Comparison of ENCODE assay signal across 8 cellular contexts in the genomic region with DNA sequence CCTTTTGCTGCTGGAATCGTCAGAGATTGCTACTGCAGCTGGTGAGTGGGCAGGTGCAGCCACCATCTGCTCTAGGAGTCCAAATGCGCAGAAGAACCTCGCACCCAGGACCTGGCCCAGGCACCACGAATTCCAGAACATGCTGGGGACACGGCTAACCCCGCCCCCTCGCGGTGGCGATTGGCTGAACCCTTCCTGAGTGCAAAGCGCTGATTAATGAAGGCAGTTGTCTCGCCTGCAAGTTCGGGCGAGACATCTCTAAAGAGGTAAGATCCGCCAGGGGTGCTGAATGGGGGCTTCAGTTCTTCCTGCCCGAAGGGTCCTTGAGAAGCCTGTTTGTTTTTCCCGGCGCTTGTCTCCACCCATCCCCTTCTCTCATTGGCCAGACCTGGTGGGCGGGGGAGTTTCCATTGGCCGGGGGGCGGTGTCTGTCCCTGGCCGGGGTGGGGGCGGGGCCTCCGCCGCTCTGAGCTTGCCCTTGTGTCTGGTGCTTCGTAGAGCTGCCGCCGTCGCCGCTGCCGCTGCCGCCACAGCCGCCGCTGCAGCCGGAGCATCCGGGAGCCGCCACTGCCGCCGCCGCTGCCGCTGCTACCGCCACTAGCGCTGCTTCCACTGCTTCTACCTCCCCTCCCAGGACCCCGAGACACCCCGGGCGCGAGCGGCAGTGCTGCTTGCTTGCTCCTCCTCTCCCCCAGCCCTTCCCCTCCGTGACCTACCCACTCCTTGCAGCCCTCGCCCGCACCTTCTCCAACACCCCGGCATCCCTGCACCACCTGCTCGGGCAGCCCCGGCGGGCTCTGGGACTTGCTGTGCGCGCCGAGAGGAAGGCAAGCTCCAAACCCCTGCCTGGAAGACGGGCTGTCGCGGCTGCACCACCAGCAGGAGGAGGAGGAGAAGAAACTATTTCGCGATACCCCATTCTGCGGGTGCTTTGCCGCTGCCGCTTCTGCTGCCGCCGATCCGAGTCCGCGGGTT. TPM values are rescaled to one million over a fixed set of nuclear protein-coding genes. Genes with fewer than 3 reads are reported as not detected.
DNase-seq lines count a peak whose midpoint lies in the region; ATAC-seq and TF ChIP-seq lines count a peak whose summit lies in the region.

CADM2 (plus strand) TSS at position 495 of the 975 bp plus-strand sequence.

- ATAC-seq in HG02798 (IDR thresholded peaks at IDR 0.05; ENCODE audit: poor library complexity, unreplicated experiment), result peak; percentile 98
- peak; percentile 94 to 95 for ATAC-seq in gastrocnemius medialis

- H3K9me3 ChIP-seq in WERI-Rb-1 (ENCODE audit: severe bottlenecking) (no peaks in the 10 kb centered on the region), mammary epithelial cell (replicated peaks; ENCODE audit: insufficient read depth, low read length) (no peaks in the 10 kb centered on the region), iPS-15b (ENCODE audit: control insufficient read depth, insufficient read depth, low read length) (no peaks in the 10 kb centered on the region), gastrocnemius medialis (no peaks in the 10 kb centered on the region)

- H2AFZ ChIP-seq in mammary epithelial cell (ENCODE audit: low read depth, low read length), result peak within 1 kb of the TSS; percentile 94

- dilution Hi-C loops in mammary epithelial cell (cut with HindIII; ENCODE audit: low sequenced_read_pairs), result no loop called here

- H3K4me2 ChIP-seq in mammary epithelial cell (ENCODE audit: insufficient read depth, low read depth, low read length), result peak within 1 kb of the TSS; percentile 100

- H3K4me1 ChIP-seq in mammary epithelial cell (ENCODE audit: insufficient read depth, low read length) (peaks cover 9% of the 10 kb centered on the region), iPS-15b (ENCODE audit: control insufficient read depth, insufficient read depth, low read length) (peaks cover 9% of the 10 kb centered on the region), gastrocnemius medialis (peaks cover 12 to 21% of the 10 kb centered on the region in 2 donors)

- no TSS peak for BruUV-seq in mammary epithelial cell (replicated peaks; lab: Mats Ljungman, UMichigan)

- CTCF ChIA-PET in mammary epithelial cell (lab: Charles Lee; ENCODE audit: low non-redundant PET), result no interaction called here

- H3K79me2 ChIP-seq in mammary epithelial cell (ENCODE audit: insufficient read depth, low read length), result no peaks in the 10 kb centered on the region

- 5% methylated on average over 14 of the region's 70 CpGs for whole genome bisulfite sequencing in mammary epithelial cell (ENCODE audit: low coverage, missing lambda C conversion rate)

- H3K27me3 ChIP-seq in WERI-Rb-1 (ENCODE audit: insufficient read depth, low read depth, severe bottlenecking) (no peaks in the 10 kb centered on the region), mammary epithelial cell (ENCODE audit: insufficient read depth, low read length) (peaks cover 3% of the 10 kb centered on the region), iPS-15b (ENCODE audit: control insufficient read depth, insufficient read depth, low read length) (peaks cover 11% of the 10 kb centered on the region), gastrocnemius medialis (peaks cover 0 to 20% (median 8%) of the 10 kb centered on the region in 3 donors)

- H3K36me3 ChIP-seq in WERI-Rb-1 (no peaks in the 10 kb centered on the region), mammary epithelial cell (ENCODE audit: insufficient read depth, low read length) (no peaks in the 10 kb centered on the region), iPS-15b (ENCODE audit: control insufficient read depth, insufficient read depth, low read length) (no peaks in the 10 kb centered on the region), gastrocnemius medialis (no peaks in the 10 kb centered on the region)

- intact Hi-C loops in mammary epithelial cell (cut with micrococcal nuclease), result no loop called here
- intact Hi-C loops in gastrocnemius medialis (cut with DNase I; ENCODE audit: low total_unique reads), result no loop called here

- in situ Hi-C loops in GM13976 (cut with MboI; ENCODE audit: low sequenced_read_pairs, unreplicated experiment) (no loop called here), mammary epithelial cell (cut with MboI; ENCODE audit: low sequenced_read_pairs in 2 of 2) (no loop called here), gastrocnemius medialis (cut with MboI; ENCODE audit: low sequenced_read_pairs in 4 of 4) (no loop called here)

- TF ChIP-seq CTCF in GM13976 (IDR thresholded peaks at IDR 0.05; ENCODE audit: borderline replicate concordance, control extremely low read depth, extremely low read depth, insufficient read depth, missing control alignments) (no peak), WERI-Rb-1 (IDR thresholded peaks at IDR 0.05; ENCODE audit: low read depth, low read length) (0 out of 2 replicates have a peak, but pooled peaks have one; percentile 23), mammary epithelial cell (conservative IDR thresholded peaks at IDR 0.05 in 1 of 2, IDR thresholded peaks at IDR 0.05 in 1 of 2; ENCODE audit: extremely low read depth in 1 of 2, insufficient read depth in 1 of 2, low read depth in 1 of 2, low read length in 2 of 2) (peak in 1 of 2 donors; percentile 22), gastrocnemius medialis (IDR thresholded peaks at IDR 0.05 in 4 of 5, conservative IDR thresholded peaks at IDR 0.05 in 1 of 5) (peak in 3 of 5 experiments; percentile 25 to 53 (median 42))

- H3K9ac ChIP-seq in mammary epithelial cell (ENCODE audit: insufficient read depth, low read length) (no peak within 1 kb of the TSS), iPS-15b (ENCODE audit: low read depth, low read length) (peak within 1 kb of the TSS; percentile 73)

- DNase-seq in GM13976 (ENCODE audit: low spot score) (peak; percentile 93), NCI-H1694 (lab: John Stamatoyannopoulos, UW) (peak; percentile 39), WERI-Rb-1 (peak; percentile 94), mammary epithelial cell (peak; percentile 75), gastrocnemius medialis (peak; percentile 86 to 93), HT-29 (ENCODE audit: low spot score) (no peak)

- H4K20me1 ChIP-seq in mammary epithelial cell (ENCODE audit: insufficient read depth, low read length), result no peaks in the 10 kb centered on the region

- peak within 1 kb of the TSS; percentile 62 for H3K4me3 ChIP-seq in WERI-Rb-1 (ENCODE audit: low read depth, low read length)
- peak within 1 kb of the TSS; percentile 57 to 64 (median 58) for H3K4me3 ChIP-seq in mammary epithelial cell (replicated peaks in 1 of 3; ENCODE audit: insufficient read depth in 1 of 3, low read depth in 2 of 3, low read length in 3 of 3)
- peak within 1 kb of the TSS; percentile 84 for H3K4me3 ChIP-seq in iPS-15b (ENCODE audit: low read depth, low read length)
- H3K4me3 ChIP-seq in gastrocnemius medialis, result peak within 1 kb of the TSS; percentile 68 to 93 (median 80)

- TF ChIP-seq POLR2A in gastrocnemius medialis (IDR thresholded peaks at IDR 0.05), result peak; percentile 60 to 81

- H3K27ac ChIP-seq in WERI-Rb-1, result no peak within 1 kb of the TSS
- no peak within 1 kb of the TSS for H3K27ac ChIP-seq in mammary epithelial cell (ENCODE audit: insufficient read depth, low read depth, low read length)
- H3K27ac ChIP-seq in gastrocnemius medialis, result peak within 1 kb of the TSS; percentile 78 to 84 (median 82)

RNA-seq across cellular contexts. Expression of gene CADM2, which starts in this region (rescaled TPM):
- total RNA-seq in mammary epithelial cell (not detected), gastrocnemius medialis (1 to 10 TPM; 2.7 to 9.0 (median 6.0) TPM)
- polyA plus RNA-seq in mammary epithelial cell, result not detected
- not detected for polyA minus RNA-seq in mammary epithelial cell
- not detected in 2 replicates for total RNA-seq in HT-29 (2014; rRNA removed; shearing (Covaris generic))

Comparison
In these comparisons a context has a peak if more than half of its experiments do, and no peak if none do; other contexts are left out.
1. Peak in DNase-seq, H3K4me3 ChIP-seq and H3K4me2 ChIP-seq in mammary epithelial cell; RNA of the gene not detected or under 1 TPM.
2. H3K27ac ChIP-seq: peak in gastrocnemius medialis (4 of 4); none in WERI-Rb-1 (single experiment) and mammary epithelial cell (single experiment).
3. Peak in every context shown above with its lines, with median percentiles within 50 percentile points of each other: H3K4me3 ChIP-seq.